1 cellular context compared by ENCODE assay signal in genomic region chr7:44796504-44797328, GRCh38.
TF ChIP-seq lines count a peak whose summit lies in the region.

Gene PPIA, plus strand, starts transcription at chr7:44796681. Its CDS starts 44 bp downstream, at chr7:44796725.

TF ChIP-seq in HepG2, 621 proteins besides CTCF, POLR2A, EP300 and RAD21 (continued from another document):
- TF ChIP-seq, protein P1, sequence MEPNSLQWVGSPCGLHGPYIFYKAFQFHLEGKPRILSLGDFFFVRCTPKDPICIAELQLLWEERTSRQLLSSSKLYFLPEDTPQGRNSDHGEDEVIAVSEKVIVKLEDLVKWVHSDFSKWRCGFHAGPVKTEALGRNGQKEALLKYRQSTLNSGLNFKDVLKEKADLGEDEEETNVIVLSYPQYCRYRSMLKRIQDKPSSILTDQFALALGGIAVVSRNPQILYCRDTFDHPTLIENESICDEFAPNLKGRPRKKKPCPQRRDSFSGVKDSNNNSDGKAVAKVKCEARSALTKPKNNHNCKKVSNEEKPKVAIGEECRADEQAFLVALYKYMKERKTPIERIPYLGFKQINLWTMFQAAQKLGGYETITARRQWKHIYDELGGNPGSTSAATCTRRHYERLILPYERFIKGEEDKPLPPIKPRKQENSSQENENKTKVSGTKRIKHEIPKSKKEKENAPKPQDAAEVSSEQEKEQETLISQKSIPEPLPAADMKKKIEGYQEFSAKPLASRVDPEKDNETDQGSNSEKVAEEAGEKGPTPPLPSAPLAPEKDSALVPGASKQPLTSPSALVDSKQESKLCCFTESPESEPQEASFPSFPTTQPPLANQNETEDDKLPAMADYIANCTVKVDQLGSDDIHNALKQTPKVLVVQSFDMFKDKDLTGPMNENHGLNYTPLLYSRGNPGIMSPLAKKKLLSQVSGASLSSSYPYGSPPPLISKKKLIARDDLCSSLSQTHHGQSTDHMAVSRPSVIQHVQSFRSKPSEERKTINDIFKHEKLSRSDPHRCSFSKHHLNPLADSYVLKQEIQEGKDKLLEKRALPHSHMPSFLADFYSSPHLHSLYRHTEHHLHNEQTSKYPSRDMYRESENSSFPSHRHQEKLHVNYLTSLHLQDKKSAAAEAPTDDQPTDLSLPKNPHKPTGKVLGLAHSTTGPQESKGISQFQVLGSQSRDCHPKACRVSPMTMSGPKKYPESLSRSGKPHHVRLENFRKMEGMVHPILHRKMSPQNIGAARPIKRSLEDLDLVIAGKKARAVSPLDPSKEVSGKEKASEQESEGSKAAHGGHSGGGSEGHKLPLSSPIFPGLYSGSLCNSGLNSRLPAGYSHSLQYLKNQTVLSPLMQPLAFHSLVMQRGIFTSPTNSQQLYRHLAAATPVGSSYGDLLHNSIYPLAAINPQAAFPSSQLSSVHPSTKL (CRISPR knock-in tag; IDR thresholded peaks at IDR 0.05): 0 out of 2 replicates have a peak, but pooled peaks have one; percentile 21
- TF ChIP-seq TAF1 (CRISPR knock-in tag; IDR thresholded peaks at IDR 0.05) (peak; percentile 88), FOSL2 (CRISPR knock-in tag; IDR thresholded peaks at IDR 0.05) (0 out of 2 replicates have a peak, but pooled peaks have one; percentile 5), ZBTB8A (CRISPR knock-in tag; IDR thresholded peaks at IDR 0.05; ENCODE audit: borderline replicate concordance, low read depth) (no peak; the same call in 1 of the 2 replicates), ZNF234 (CRISPR knock-in tag; conservative IDR thresholded peaks at IDR 0.05) (peak; percentile 88), RFXANK (CRISPR knock-in tag; IDR thresholded peaks at IDR 0.05) (no peak), PAX8 (CRISPR knock-in tag; IDR thresholded peaks at IDR 0.05; ENCODE audit: borderline replicate concordance) (peak; percentile 26; the same call in 1 of the 2 replicates), PHF8 (CRISPR knock-in tag; IDR thresholded peaks at IDR 0.05) (peak; percentile 65), ZNF256 (CRISPR knock-in tag; conservative IDR thresholded peaks at IDR 0.05) (0 out of 2 replicates have a peak, but pooled peaks have one; percentile 34), ZFP91 (CRISPR knock-in tag; IDR thresholded peaks at IDR 0.05; ENCODE audit: borderline replicate concordance) (peak; percentile 60; the same call in 1 of the 2 replicates), ZNF556 (CRISPR knock-in tag; IDR thresholded peaks at IDR 0.05; ENCODE audit: borderline replicate concordance) (peak; percentile 23; the same call in 1 of the 2 replicates), DR1 (CRISPR knock-in tag; IDR thresholded peaks at IDR 0.05) (peak; percentile 96), ZSCAN29 (CRISPR knock-in tag; conservative IDR thresholded peaks at IDR 0.05) (peak; percentile 45; the same call in 1 of the 2 replicates), HMG20B (CRISPR knock-in tag; conservative IDR thresholded peaks at IDR 0.05) (0 out of 2 replicates have a peak, but pooled peaks have one; percentile 20), CCDC6 (CRISPR knock-in tag; IDR thresholded peaks at IDR 0.05) (peak; percentile 64), RXRA (CRISPR knock-in tag; IDR thresholded peaks at IDR 0.05) (peak; percentile 9), TERF1 (CRISPR knock-in tag; IDR thresholded peaks at IDR 0.05) (0 out of 2 replicates have a peak, but pooled peaks have one; percentile 74), NFYC (CRISPR knock-in tag; IDR thresholded peaks at IDR 0.05) (peak; percentile 97), ZNF343 (CRISPR knock-in tag; IDR thresholded peaks at IDR 0.05) (peak; percentile 84; the same call in 1 of the 2 replicates), FLYWCH1 (CRISPR knock-in tag; IDR thresholded peaks at IDR 0.05) (no peak), PRMT3 (CRISPR knock-in tag; IDR thresholded peaks at IDR 0.05; ENCODE audit: borderline replicate concordance, low read depth) (0 out of 2 replicates have a peak, but pooled peaks have one; percentile 68), ZNF33B (CRISPR knock-in tag; IDR thresholded peaks at IDR 0.05) (peak; percentile 68), ZBTB49 (CRISPR knock-in tag; IDR thresholded peaks at IDR 0.05; ENCODE audit: borderline replicate concordance) (no peak)
- TF ChIP-seq, protein P2, sequence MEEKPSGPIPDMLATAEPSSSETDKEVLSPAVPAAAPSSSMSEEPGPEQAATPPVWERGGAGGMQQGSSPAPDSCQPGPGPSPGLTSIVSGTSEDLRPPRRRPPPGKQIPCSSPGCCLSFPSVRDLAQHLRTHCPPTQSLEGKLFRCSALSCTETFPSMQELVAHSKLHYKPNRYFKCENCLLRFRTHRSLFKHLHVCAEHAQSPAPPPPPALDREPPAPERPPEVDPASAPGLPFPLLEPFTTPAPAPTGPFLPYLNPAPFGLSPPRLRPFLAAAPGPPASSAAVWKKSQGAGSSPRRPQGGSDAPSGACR (CRISPR knock-in tag; IDR thresholded peaks at IDR 0.05): peak; percentile 9; the same call in 1 of the 2 replicates
- TF ChIP-seq, protein P3, sequence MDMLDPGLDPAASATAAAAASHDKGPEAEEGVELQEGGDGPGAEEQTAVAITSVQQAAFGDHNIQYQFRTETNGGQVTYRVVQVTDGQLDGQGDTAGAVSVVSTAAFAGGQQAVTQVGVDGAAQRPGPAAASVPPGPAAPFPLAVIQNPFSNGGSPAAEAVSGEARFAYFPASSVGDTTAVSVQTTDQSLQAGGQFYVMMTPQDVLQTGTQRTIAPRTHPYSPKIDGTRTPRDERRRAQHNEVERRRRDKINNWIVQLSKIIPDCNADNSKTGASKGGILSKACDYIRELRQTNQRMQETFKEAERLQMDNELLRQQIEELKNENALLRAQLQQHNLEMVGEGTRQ (IDR thresholded peaks at IDR 0.05; ENCODE audit: low read depth, low read length): no peak
- TF ChIP-seq, protein P3 (CRISPR knock-in tag; IDR thresholded peaks at IDR 0.05; ENCODE audit: borderline replicate concordance): no peak
- TF ChIP-seq, protein P4, sequence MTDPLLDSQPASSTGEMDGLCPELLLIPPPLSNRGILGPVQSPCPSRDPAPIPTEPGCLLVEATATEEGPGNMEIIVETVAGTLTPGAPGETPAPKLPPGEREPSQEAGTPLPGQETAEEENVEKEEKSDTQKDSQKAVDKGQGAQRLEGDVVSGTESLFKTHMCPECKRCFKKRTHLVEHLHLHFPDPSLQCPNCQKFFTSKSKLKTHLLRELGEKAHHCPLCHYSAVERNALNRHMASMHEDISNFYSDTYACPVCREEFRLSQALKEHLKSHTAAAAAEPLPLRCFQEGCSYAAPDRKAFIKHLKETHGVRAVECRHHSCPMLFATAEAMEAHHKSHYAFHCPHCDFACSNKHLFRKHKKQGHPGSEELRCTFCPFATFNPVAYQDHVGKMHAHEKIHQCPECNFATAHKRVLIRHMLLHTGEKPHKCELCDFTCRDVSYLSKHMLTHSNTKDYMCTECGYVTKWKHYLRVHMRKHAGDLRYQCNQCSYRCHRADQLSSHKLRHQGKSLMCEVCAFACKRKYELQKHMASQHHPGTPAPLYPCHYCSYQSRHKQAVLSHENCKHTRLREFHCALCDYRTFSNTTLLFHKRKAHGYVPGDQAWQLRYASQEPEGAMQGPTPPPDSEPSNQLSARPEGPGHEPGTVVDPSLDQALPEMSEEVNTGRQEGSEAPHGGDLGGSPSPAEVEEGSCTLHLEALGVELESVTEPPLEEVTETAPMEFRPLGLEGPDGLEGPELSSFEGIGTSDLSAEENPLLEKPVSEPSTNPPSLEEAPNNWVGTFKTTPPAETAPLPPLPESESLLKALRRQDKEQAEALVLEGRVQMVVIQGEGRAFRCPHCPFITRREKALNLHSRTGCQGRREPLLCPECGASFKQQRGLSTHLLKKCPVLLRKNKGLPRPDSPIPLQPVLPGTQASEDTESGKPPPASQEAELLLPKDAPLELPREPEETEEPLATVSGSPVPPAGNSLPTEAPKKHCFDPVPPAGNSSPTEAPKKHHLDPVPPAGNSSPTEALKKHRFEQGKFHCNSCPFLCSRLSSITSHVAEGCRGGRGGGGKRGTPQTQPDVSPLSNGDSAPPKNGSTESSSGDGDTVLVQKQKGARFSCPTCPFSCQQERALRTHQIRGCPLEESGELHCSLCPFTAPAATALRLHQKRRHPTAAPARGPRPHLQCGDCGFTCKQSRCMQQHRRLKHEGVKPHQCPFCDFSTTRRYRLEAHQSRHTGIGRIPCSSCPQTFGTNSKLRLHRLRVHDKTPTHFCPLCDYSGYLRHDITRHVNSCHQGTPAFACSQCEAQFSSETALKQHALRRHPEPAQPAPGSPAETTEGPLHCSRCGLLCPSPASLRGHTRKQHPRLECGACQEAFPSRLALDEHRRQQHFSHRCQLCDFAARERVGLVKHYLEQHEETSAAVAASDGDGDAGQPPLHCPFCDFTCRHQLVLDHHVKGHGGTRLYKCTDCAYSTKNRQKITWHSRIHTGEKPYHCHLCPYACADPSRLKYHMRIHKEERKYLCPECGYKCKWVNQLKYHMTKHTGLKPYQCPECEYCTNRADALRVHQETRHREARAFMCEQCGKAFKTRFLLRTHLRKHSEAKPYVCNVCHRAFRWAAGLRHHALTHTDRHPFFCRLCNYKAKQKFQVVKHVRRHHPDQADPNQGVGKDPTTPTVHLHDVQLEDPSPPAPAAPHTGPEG (CRISPR knock-in tag; IDR thresholded peaks at IDR 0.05): peak; percentile 85; the same call in 1 of the 2 replicates
- TF ChIP-seq, protein P5, sequence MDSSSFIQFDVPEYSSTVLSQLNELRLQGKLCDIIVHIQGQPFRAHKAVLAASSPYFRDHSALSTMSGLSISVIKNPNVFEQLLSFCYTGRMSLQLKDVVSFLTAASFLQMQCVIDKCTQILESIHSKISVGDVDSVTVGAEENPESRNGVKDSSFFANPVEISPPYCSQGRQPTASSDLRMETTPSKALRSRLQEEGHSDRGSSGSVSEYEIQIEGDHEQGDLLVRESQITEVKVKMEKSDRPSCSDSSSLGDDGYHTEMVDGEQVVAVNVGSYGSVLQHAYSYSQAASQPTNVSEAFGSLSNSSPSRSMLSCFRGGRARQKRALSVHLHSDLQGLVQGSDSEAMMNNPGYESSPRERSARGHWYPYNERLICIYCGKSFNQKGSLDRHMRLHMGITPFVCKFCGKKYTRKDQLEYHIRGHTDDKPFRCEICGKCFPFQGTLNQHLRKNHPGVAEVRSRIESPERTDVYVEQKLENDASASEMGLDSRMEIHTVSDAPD (CRISPR knock-in tag; IDR thresholded peaks at IDR 0.05): peak; percentile 80; the same call in 1 of the 2 replicates
TF ChIP-seq in HepG2: peak in this region for 282.
